1 cellular context compared by ENCODE assay signal in the genomic region with DNA sequence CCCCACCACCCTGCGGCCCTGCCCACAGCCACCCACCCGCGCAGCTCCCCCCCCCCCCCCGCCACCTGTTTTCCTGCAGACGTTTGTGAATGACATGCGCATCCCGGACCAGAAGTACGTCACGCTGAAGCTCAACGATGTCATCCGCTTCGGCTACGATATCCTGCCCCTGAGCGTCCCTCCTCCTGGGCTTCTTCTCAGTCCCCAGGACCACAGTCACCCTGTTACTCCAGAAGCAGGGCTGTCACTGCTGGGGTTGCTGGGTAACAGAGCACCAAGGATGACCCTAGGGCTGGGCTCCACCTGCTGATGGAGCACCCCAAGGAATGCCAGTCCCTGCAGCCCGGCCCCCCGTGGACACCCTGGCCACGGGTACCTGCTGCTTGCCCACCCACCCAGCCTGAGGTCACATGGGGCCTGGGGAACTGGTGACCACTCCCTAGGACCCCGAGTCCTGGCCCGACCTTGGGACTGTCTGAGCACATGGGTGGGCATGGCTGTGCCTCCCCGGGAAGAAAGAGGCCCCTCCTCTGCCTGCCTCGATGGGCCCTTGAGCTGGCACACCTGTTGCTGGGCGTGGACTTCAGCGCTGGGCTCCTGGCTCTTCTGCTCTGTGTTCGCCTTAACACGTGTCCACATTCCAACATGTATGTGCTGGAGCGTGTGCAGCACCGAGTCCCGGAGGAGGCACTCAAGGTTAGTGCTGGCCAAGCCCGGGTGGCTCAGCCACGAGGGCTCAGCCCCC.
TF ChIP-seq lines count a peak whose summit lies in the region.

No MANE protein-coding gene starts in this region.

TF ChIP-seq in IMR-90, 13 proteins besides CTCF, POLR2A, EP300 and RAD21:
- TF ChIP-seq CEBPB (IDR thresholded peaks at IDR 0.05; ENCODE audit: low read depth, low read length) (no peak), BHLHE40 (IDR thresholded peaks at IDR 0.05; ENCODE audit: low read depth, low read length) (no peak), MXI1 (IDR thresholded peaks at IDR 0.05; ENCODE audit: borderline replicate concordance, low read depth, low read length) (no peak), FOS (IDR thresholded peaks at IDR 0.05; ENCODE audit: low read depth, low read length) (no peak), MAZ (IDR thresholded peaks at IDR 0.05; ENCODE audit: borderline replicate concordance, low read depth, low read length) (no peak), RFX5 (IDR thresholded peaks at IDR 0.05; ENCODE audit: low read depth, low read length) (no peak), CHD1 (IDR thresholded peaks at IDR 0.05; ENCODE audit: low read depth, low read length) (no peak), RCOR1 (IDR thresholded peaks at IDR 0.05; ENCODE audit: insufficient replicate concordance, low read length) (no peak), NFE2L2 (IDR thresholded peaks at IDR 0.05; ENCODE audit: low read depth, low read length) (no peak), MAFK (IDR thresholded peaks at IDR 0.05; ENCODE audit: low read depth, low read length) (no peak), SMC3 (IDR thresholded peaks at IDR 0.05; ENCODE audit: low read depth, low read length) (no peak)
- TF ChIP-seq, protein P1, sequence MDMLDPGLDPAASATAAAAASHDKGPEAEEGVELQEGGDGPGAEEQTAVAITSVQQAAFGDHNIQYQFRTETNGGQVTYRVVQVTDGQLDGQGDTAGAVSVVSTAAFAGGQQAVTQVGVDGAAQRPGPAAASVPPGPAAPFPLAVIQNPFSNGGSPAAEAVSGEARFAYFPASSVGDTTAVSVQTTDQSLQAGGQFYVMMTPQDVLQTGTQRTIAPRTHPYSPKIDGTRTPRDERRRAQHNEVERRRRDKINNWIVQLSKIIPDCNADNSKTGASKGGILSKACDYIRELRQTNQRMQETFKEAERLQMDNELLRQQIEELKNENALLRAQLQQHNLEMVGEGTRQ (IDR thresholded peaks at IDR 0.05; ENCODE audit: low read depth, low read length): no peak
- TF ChIP-seq, protein P2, sequence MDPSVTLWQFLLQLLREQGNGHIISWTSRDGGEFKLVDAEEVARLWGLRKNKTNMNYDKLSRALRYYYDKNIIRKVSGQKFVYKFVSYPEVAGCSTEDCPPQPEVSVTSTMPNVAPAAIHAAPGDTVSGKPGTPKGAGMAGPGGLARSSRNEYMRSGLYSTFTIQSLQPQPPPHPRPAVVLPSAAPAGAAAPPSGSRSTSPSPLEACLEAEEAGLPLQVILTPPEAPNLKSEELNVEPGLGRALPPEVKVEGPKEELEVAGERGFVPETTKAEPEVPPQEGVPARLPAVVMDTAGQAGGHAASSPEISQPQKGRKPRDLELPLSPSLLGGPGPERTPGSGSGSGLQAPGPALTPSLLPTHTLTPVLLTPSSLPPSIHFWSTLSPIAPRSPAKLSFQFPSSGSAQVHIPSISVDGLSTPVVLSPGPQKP (IDR thresholded peaks at IDR 0.05; ENCODE audit: borderline replicate concordance, low read depth, low read length): no peak
